ENCODE assay signal across 1 cellular context in genomic region chr6:79608334-79609224, GRCh38.
TF ChIP-seq lines count a peak whose summit lies in the region.

No MANE protein-coding gene starts in this region.

TF ChIP-seq in HepG2, 621 proteins besides CTCF, POLR2A, EP300 and RAD21 (continues in another document):
- TF ChIP-seq SAP130 (CRISPR knock-in tag; IDR thresholded peaks at IDR 0.05; ENCODE audit: low read depth) (peak; percentile 52; the same call in 1 of the 2 replicates), IRF2 (CRISPR knock-in tag; IDR thresholded peaks at IDR 0.05) (peak; percentile 55; the same call in 1 of the 2 replicates), ZMYM4 (CRISPR knock-in tag; IDR thresholded peaks at IDR 0.05) (peak; percentile 83), HOXA3 (CRISPR knock-in tag; IDR thresholded peaks at IDR 0.05) (peak; percentile 64; the same call in 1 of the 2 replicates), ZNF441 (CRISPR knock-in tag; IDR thresholded peaks at IDR 0.05; ENCODE audit: borderline replicate concordance) (0 out of 2 replicates have a peak, but pooled peaks have one; percentile 28), SNAI1 (CRISPR knock-in tag; IDR thresholded peaks at IDR 0.05; ENCODE audit: borderline replicate concordance) (no peak), ZSCAN22 (CRISPR knock-in tag; IDR thresholded peaks at IDR 0.05) (no peak), ATF1 (CRISPR knock-in tag; IDR thresholded peaks at IDR 0.05) (peak; percentile 29; the same call in 1 of the 2 replicates), CBX5 (CRISPR knock-in tag; IDR thresholded peaks at IDR 0.05; ENCODE audit: borderline replicate concordance) (no peak), KLF12 (CRISPR knock-in tag; IDR thresholded peaks at IDR 0.05; ENCODE audit: borderline replicate concordance) (peak; percentile 49; the same call in 1 of the 2 replicates), ZNF800 (CRISPR knock-in tag; IDR thresholded peaks at IDR 0.05) (no peak), ZNF878 (CRISPR knock-in tag; IDR thresholded peaks at IDR 0.05) (no peak), ELF1 (CRISPR knock-in tag; IDR thresholded peaks at IDR 0.05) (0 out of 2 replicates have a peak, but pooled peaks have one; percentile 10), FIP1L1 (IDR thresholded peaks at IDR 0.05; ENCODE audit: borderline replicate concordance, insufficient read depth, low read depth, low read length) (no peak), ZNF775 (CRISPR knock-in tag; IDR thresholded peaks at IDR 0.05; ENCODE audit: borderline replicate concordance) (no peak), ZNF224 (CRISPR knock-in tag; IDR thresholded peaks at IDR 0.05) (no peak), MIXL1 (CRISPR knock-in tag; IDR thresholded peaks at IDR 0.05) (peak; percentile 59; the same call in 1 of the 2 replicates), MEF2D (CRISPR knock-in tag; IDR thresholded peaks at IDR 0.05) (peak; percentile 63; the same call in 1 of the 2 replicates), PHF21A (CRISPR knock-in tag; IDR thresholded peaks at IDR 0.05) (peak; percentile 69; the same call in 1 of the 2 replicates), ZSCAN21 (CRISPR knock-in tag; IDR thresholded peaks at IDR 0.05; ENCODE audit: borderline replicate concordance) (peak; percentile 37; the same call in 1 of the 2 replicates), FOSL2 (CRISPR knock-in tag; IDR thresholded peaks at IDR 0.05) (peak; percentile 34; the same call in 1 of the 2 replicates), CREM (IDR thresholded peaks at IDR 0.05) (peak; percentile 62; the same call in 1 of the 2 replicates), CREM (CRISPR knock-in tag; IDR thresholded peaks at IDR 0.05) (no peak), FOSL1 (CRISPR knock-in tag; IDR thresholded peaks at IDR 0.05; ENCODE audit: borderline replicate concordance) (no peak), LCORL (IDR thresholded peaks at IDR 0.05) (no peak), LCORL (CRISPR knock-in tag; IDR thresholded peaks at IDR 0.05) (peak; percentile 82), CCDC6 (CRISPR knock-in tag; IDR thresholded peaks at IDR 0.05) (0 out of 2 replicates have a peak, but pooled peaks have one; percentile 15), HMG20A (CRISPR knock-in tag; IDR thresholded peaks at IDR 0.05; ENCODE audit: borderline replicate concordance) (peak; percentile 52; the same call in 1 of the 2 replicates), HDAC1 (CRISPR knock-in tag; IDR thresholded peaks at IDR 0.05) (peak; percentile 47; the same call in 1 of the 2 replicates), SATB2 (CRISPR knock-in tag; IDR thresholded peaks at IDR 0.05) (no peak), MYPOP (CRISPR knock-in tag; IDR thresholded peaks at IDR 0.05) (0 out of 2 replicates have a peak, but pooled peaks have one; percentile 46), ZNF556 (CRISPR knock-in tag; IDR thresholded peaks at IDR 0.05; ENCODE audit: borderline replicate concordance) (0 out of 2 replicates have a peak, but pooled peaks have one; percentile 19), ZNF253 (CRISPR knock-in tag; IDR thresholded peaks at IDR 0.05; ENCODE audit: borderline replicate concordance) (no peak), JUN (CRISPR knock-in tag; IDR thresholded peaks at IDR 0.05) (0 out of 2 replicates have a peak, but pooled peaks have one; percentile 30), ZNF891 (CRISPR knock-in tag; IDR thresholded peaks at IDR 0.05) (no peak), REPIN1 (CRISPR knock-in tag; IDR thresholded peaks at IDR 0.05; ENCODE audit: borderline replicate concordance, low read depth) (peak; percentile 81; the same call in 1 of the 2 replicates), ZNF816 (CRISPR knock-in tag; IDR thresholded peaks at IDR 0.05; ENCODE audit: borderline replicate concordance) (no peak), GABPB1 (CRISPR knock-in tag; IDR thresholded peaks at IDR 0.05) (no peak), TP53 (CRISPR knock-in tag; conservative IDR thresholded peaks at IDR 0.05) (no peak), ONECUT2 (CRISPR knock-in tag; IDR thresholded peaks at IDR 0.05) (0 out of 2 replicates have a peak, but pooled peaks have one; percentile 27), ZNF367 (CRISPR knock-in tag; IDR thresholded peaks at IDR 0.05; ENCODE audit: borderline replicate concordance) (no peak), TEAD3 (CRISPR knock-in tag; optimal IDR thresholded peaks at IDR 0.05; ENCODE audit: borderline replicate concordance) (peak; percentile 49), KMT2B (CRISPR knock-in tag; IDR thresholded peaks at IDR 0.05) (no peak; the same call in 1 of the 2 replicates), HINFP (CRISPR knock-in tag; IDR thresholded peaks at IDR 0.05; ENCODE audit: low read depth) (no peak), ATRX (CRISPR knock-in tag; IDR thresholded peaks at IDR 0.05; ENCODE audit: borderline replicate concordance) (no peak), TARDBP (CRISPR knock-in tag; IDR thresholded peaks at IDR 0.05) (peak; percentile 76), TMF1 (CRISPR knock-in tag; IDR thresholded peaks at IDR 0.05; ENCODE audit: low read depth) (peak; percentile 44; the same call in 1 of the 2 replicates)
- TF ChIP-seq, protein P1, sequence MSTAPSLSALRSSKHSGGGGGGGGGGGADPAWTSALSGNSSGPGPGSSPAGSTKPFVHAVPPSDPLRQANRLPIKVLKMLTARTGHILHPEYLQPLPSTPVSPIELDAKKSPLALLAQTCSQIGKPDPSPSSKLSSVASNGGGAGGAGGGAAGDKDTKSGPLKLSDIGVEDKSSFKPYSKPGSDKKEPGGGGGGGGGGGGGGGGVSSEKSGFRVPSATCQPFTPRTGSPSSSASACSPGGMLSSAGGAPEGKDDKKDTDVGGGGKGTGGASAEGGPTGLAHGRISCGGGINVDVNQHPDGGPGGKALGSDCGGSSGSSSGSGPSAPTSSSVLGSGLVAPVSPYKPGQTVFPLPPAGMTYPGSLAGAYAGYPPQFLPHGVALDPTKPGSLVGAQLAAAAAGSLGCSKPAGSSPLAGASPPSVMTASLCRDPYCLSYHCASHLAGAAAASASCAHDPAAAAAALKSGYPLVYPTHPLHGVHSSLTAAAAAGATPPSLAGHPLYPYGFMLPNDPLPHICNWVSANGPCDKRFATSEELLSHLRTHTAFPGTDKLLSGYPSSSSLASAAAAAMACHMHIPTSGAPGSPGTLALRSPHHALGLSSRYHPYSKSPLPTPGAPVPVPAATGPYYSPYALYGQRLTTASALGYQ (CRISPR knock-in tag; IDR thresholded peaks at IDR 0.05), result peak; percentile 66; the same call in 1 of the 2 replicates
- TF ChIP-seq, protein P2, sequence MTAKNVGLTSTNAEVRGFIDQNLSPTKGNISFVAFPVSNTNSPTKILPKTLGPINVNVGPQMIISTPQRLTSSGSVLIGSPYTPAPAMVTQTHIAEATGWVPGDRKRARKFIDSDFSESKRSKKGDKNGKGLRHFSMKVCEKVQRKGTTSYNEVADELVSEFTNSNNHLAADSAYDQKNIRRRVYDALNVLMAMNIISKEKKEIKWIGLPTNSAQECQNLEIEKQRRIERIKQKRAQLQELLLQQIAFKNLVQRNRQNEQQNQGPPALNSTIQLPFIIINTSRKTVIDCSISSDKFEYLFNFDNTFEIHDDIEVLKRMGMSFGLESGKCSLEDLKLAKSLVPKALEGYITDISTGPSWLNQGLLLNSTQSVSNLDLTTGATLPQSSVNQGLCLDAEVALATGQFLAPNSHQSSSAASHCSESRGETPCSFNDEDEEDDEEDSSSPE (CRISPR knock-in tag; IDR thresholded peaks at IDR 0.05), result 0 out of 2 replicates have a peak, but pooled peaks have one; percentile 15
- TF ChIP-seq, protein P3, sequence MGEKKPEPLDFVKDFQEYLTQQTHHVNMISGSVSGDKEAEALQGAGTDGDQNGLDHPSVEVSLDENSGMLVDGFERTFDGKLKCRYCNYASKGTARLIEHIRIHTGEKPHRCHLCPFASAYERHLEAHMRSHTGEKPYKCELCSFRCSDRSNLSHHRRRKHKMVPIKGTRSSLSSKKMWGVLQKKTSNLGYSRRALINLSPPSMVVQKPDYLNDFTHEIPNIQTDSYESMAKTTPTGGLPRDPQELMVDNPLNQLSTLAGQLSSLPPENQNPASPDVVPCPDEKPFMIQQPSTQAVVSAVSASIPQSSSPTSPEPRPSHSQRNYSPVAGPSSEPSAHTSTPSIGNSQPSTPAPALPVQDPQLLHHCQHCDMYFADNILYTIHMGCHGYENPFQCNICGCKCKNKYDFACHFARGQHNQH (CRISPR knock-in tag; IDR thresholded peaks at IDR 0.05), result peak; percentile 73
- TF ChIP-seq, protein P4, sequence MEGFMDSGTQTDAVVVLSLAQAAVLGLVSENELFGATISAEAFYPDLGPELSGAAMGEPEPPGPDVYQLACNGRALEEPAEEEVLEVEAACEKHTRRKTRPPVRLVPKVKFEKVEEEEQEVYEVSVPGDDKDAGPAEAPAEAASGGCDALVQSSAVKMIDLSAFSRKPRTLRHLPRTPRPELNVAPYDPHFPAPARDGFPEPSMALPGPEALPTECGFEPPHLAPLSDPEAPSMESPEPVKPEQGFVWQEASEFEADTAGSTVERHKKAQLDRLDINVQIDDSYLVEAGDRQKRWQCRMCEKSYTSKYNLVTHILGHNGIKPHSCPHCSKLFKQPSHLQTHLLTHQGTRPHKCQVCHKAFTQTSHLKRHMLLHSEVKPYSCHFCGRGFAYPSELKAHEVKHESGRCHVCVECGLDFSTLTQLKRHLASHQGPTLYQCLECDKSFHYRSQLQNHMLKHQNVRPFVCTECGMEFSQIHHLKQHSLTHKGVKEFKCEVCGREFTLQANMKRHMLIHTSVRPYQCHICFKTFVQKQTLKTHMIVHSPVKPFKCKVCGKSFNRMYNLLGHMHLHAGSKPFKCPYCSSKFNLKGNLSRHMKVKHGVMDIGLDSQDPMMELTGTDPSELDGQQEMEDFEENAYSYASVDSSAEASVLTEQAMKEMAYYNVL (CRISPR knock-in tag; IDR thresholded peaks at IDR 0.05; ENCODE audit: borderline replicate concordance), result peak; percentile 65; the same call in 1 of the 2 replicates
- TF ChIP-seq, protein P5, sequence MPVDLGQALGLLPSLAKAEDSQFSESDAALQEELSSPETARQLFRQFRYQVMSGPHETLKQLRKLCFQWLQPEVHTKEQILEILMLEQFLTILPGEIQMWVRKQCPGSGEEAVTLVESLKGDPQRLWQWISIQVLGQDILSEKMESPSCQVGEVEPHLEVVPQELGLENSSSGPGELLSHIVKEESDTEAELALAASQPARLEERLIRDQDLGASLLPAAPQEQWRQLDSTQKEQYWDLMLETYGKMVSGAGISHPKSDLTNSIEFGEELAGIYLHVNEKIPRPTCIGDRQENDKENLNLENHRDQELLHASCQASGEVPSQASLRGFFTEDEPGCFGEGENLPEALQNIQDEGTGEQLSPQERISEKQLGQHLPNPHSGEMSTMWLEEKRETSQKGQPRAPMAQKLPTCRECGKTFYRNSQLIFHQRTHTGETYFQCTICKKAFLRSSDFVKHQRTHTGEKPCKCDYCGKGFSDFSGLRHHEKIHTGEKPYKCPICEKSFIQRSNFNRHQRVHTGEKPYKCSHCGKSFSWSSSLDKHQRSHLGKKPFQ (CRISPR knock-in tag; IDR thresholded peaks at IDR 0.05; ENCODE audit: insufficient replicate concordance), result no peak
- TF ChIP-seq, protein P6, sequence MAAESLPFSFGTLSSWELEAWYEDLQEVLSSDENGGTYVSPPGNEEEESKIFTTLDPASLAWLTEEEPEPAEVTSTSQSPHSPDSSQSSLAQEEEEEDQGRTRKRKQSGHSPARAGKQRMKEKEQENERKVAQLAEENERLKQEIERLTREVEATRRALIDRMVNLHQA (CRISPR knock-in tag; IDR thresholded peaks at IDR 0.05), result no peak
- TF ChIP-seq, protein P7, sequence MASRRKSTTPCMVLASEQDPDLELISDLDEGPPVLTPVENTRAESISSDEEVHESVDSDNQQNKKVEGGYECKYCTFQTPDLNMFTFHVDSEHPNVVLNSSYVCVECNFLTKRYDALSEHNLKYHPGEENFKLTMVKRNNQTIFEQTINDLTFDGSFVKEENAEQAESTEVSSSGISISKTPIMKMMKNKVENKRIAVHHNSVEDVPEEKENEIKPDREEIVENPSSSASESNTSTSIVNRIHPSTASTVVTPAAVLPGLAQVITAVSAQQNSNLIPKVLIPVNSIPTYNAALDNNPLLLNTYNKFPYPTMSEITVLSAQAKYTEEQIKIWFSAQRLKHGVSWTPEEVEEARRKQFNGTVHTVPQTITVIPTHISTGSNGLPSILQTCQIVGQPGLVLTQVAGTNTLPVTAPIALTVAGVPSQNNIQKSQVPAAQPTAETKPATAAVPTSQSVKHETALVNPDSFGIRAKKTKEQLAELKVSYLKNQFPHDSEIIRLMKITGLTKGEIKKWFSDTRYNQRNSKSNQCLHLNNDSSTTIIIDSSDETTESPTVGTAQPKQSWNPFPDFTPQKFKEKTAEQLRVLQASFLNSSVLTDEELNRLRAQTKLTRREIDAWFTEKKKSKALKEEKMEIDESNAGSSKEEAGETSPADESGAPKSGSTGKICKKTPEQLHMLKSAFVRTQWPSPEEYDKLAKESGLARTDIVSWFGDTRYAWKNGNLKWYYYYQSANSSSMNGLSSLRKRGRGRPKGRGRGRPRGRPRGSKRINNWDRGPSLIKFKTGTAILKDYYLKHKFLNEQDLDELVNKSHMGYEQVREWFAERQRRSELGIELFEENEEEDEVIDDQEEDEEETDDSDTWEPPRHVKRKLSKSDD (CRISPR knock-in tag; IDR thresholded peaks at IDR 0.05; ENCODE audit: low read depth), result peak; percentile 35; the same call in 1 of the 2 replicates
